In the genomic region with DNA sequence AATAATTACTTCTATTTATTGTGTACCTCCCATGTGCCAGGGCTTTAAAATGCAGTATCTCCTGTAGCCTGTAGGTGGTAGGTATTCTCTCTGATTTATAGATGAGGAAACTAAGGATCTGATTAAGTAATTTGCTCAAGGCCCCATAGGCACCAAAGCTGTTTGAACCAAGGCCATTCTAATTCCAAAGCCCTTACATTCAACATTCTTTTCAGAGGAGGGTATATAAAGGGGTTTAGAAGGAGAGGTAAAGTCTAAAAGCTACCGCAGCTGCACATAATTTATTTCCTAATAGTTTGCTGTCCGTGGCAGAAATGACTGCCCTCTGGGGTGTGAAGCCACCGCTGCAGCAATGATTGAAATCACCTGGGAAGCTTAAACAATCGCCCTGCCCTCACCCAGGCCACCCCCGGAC, we compare ENCODE assay signal across 8 cellular contexts.
DNase-seq lines count a peak whose midpoint lies in the region; ATAC-seq, FAIRE-seq and TF ChIP-seq lines count a peak whose summit lies in the region.

No MANE protein-coding gene starts in this region.

- no peaks in the 10 kb centered on the region for H3K36me3 ChIP-seq in astrocyte (ENCODE audit: insufficient read depth, low read length)
- no peaks in the 10 kb centered on the region for H3K36me3 ChIP-seq in MG63

- peak; percentile 22 for TF ChIP-seq CTCF in AG09309 (IDR thresholded peaks at IDR 0.05; ENCODE audit: control insufficient read depth, insufficient read depth, low read depth, low read length, missing control alignments)
- TF ChIP-seq CTCF in HFFc6 (IDR thresholded peaks at IDR 0.05), result peak; percentile 70
- peak; percentile 38 for TF ChIP-seq CTCF in astrocyte (IDR thresholded peaks at IDR 0.05; ENCODE audit: insufficient read depth, low read depth, low read length)

- H3K27me3 Mint-ChIP-seq in HFFc6 (ENCODE audit: insufficient read depth) (no peaks in the 10 kb centered on the region; the same call in 1 of the 2 replicates), astrocyte (ENCODE audit: low read depth, unreplicated experiment) (no peaks in the 10 kb centered on the region)

- H3K27ac ChIP-seq in astrocyte (ENCODE audit: low read depth, low read length), result peak overlapping the region; percentile 11

- H3K4me1 ChIP-seq in astrocyte (ENCODE audit: insufficient read depth, low read length), result peaks cover 6% of the 10 kb centered on the region

- no peaks in the 10 kb centered on the region for H3K27me3 ChIP-seq in astrocyte (ENCODE audit: insufficient read depth, low read length)
- no peaks in the 10 kb centered on the region for H3K27me3 ChIP-seq in MG63

- H3K4me3 Mint-ChIP-seq in HFFc6, result no peak overlapping the region
- no peak overlapping the region for H3K4me3 Mint-ChIP-seq in astrocyte (ENCODE audit: unreplicated experiment)

- H3K9me3 Mint-ChIP-seq in HFFc6, result no peaks in the 10 kb centered on the region
- no peaks in the 10 kb centered on the region for H3K9me3 Mint-ChIP-seq in astrocyte (ENCODE audit: unreplicated experiment)

- H3K79me2 ChIP-seq in astrocyte (ENCODE audit: insufficient read depth, low read length), result no peaks in the 10 kb centered on the region

- no peak for DNase-seq in AG09309 (ENCODE audit: low read depth)
- peak; percentile 15 for DNase-seq in HFFc6
- DNase-seq in astrocyte (ENCODE audit: low read depth), result no peak
- no peak for DNase-seq in left lobe of liver (ENCODE audit: low spot score)
- no peak for DNase-seq in MG63
- no peak for DNase-seq in LoVo (ENCODE audit: low spot score)
- DNase-seq in activated naive CD4-positive, alpha-beta T cell treated with anti-CD3 and anti-CD28 coated beads, Interleukin-2, amount 50 U/mL, for 16 hours, result no peak

- no peak overlapping the region for H2AFZ ChIP-seq in astrocyte (ENCODE audit: low read depth, low read length)

- ATAC-seq in left lobe of liver (peak; percentile 52), GM18873 (IDR thresholded peaks at IDR 0.05; ENCODE audit: low FRiP score, unreplicated experiment) (no peak)

- FAIRE-seq in astrocyte (lab: Jason Lieb, UNC), result no peak

- H3K4me3 ChIP-seq in AG09309 (ENCODE audit: control insufficient read depth, low read depth, low read length), result no peak overlapping the region
- no peak overlapping the region for H3K4me3 ChIP-seq in astrocyte (ENCODE audit: insufficient read depth, low read depth, low read length)
- H3K4me3 ChIP-seq in MG63, result no peak overlapping the region

- H4K20me1 ChIP-seq in astrocyte (ENCODE audit: insufficient read depth, low read length), result no peaks in the 10 kb centered on the region

- H3K4me1 Mint-ChIP-seq in HFFc6 (ENCODE audit: low read depth) (peaks cover 28% of the 10 kb centered on the region), astrocyte (ENCODE audit: low read depth, unreplicated experiment) (peaks cover 8% of the 10 kb centered on the region)

- no peak overlapping the region for H3K9ac ChIP-seq in astrocyte (ENCODE audit: low read length)

- H3K9me3 ChIP-seq in astrocyte (ENCODE audit: insufficient read depth, low read depth, low read length) (no peaks in the 10 kb centered on the region), MG63 (no peaks in the 10 kb centered on the region)

- H3K4me2 ChIP-seq in astrocyte (ENCODE audit: low read length), result no peak overlapping the region

- peak overlapping the region; percentile 84 for H3K27ac Mint-ChIP-seq in HFFc6
- no peak overlapping the region for H3K27ac Mint-ChIP-seq in astrocyte (ENCODE audit: unreplicated experiment)

- H3K36me3 Mint-ChIP-seq in HFFc6 (ENCODE audit: low read depth) (peaks cover 36% of the 10 kb centered on the region), astrocyte (ENCODE audit: low read depth, unreplicated experiment) (peaks cover 9% of the 10 kb centered on the region)
